Comparison of ENCODE assay signal across 27 cellular contexts in the genomic region with DNA sequence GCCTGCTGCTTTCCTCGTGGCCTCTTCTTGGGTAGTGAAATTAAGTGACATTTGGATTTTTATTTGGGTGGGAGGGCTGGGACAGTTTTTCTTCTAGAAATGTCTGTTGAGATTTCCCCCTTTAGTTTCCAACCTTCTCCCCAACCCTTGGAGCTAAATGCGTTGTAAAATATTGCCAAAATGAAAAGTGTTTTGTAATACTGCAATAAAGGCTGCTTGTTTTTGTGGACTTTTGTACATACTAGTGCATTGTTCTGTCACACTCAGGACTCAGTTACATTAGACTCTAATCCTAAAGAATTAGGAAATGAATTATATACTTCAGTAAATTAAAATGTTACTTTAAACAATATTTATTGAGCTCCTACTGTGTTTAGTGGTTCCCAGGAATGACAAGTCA. TPM values are rescaled to one million over a fixed set of nuclear protein-coding genes. Genes with fewer than 3 reads are reported as not detected.
DNase-seq lines count a peak whose midpoint lies in the region; ATAC-seq and TF ChIP-seq lines count a peak whose summit lies in the region.
"Had no signal": no experiment of that assay in that cellular context is flagged by ENCODE, and none has a peak within 500 bp of the region (broad histone marks: within the 10 kb centered on the region; RNA-seq: fewer than 3 reads in every experiment).

No MANE protein-coding gene starts in this region.

- DNase-seq in activated T-cell treated with anti-CD3 and anti-CD28 coated beads, Interleukin-2, amount 50 U/mL, for 24 hours: no peak
- DNase-seq in activated T-cell treated with anti-CD3 and anti-CD28 coated beads, Interleukin-2, amount 50 U/mL, for 48 hours: no peak
- DNase-seq in dorsolateral prefrontal cortex (no peak), medulla oblongata (ENCODE audit: extremely low spot score) (peak; percentile 21), substantia nigra (lab: John Stamatoyannopoulos, UW) (no peak), HuH-7.5 (ENCODE audit: low spot score) (no peak), endodermal cell (no peak)
- DNase-seq: 8988T; Caco-2; CD4-positive, alpha-beta memory T cell; DMS 273 treated with DMSO at 0.1 percent for 48 hours; DND-41; H7; KG1; NCI-H1092; NCI-H1436 treated with DMSO at 0.1 percent for 48 hours; NCI-H1930; NCI-H2227 treated with DMSO at 0.1 percent for 48 hours; NCI-H510A; PC-9; RPMI8226; SIG-M5 had no signal

- peak overlapping the region in 43 of 59 donors; percentile 1 to 81 (median 42) for H3K27ac ChIP-seq in dorsolateral prefrontal cortex
- H3K27ac ChIP-seq in substantia nigra (ENCODE audit: low read depth, low read length, poor library complexity, severe bottlenecking): peak overlapping the region; percentile 28
- no peak overlapping the region for H3K27ac ChIP-seq in endodermal cell (ENCODE audit: low read depth, low read length)
- H3K27ac ChIP-seq: BLaER1 treated with 17β-estradiol and CSF1 and Interleukin-3, amounts not matched to agents 10 nM and 100 nM; HL-60; PC-9 had no signal

- H3K27me3 Mint-ChIP-seq in activated T-cell treated with anti-CD3 and anti-CD28 coated beads, Interleukin-2, amount 50 U/mL, for 24 hours: no peaks in the 10 kb centered on the region
- H3K27me3 Mint-ChIP-seq in endodermal cell (ENCODE audit: insufficient read depth): no peaks in the 10 kb centered on the region
- H3K27me3 Mint-ChIP-seq: CD4-positive, alpha-beta memory T cell had no signal

- peaks cover 80% of the 10 kb centered on the region for H3K36me3 ChIP-seq in endodermal cell (ENCODE audit: control insufficient read depth, insufficient read depth, low read length)

- no peaks in the 10 kb centered on the region for H3K9me3 ChIP-seq in endodermal cell (ENCODE audit: control insufficient read depth, low read length)
- H3K9me3 ChIP-seq: BLaER1 treated with 17β-estradiol and CSF1 and Interleukin-3, amounts not matched to agents 10 nM and 100 nM; Caco-2 had no signal

- intact Hi-C loops in dorsolateral prefrontal cortex (cut with DNase I): loop anchor here in 1 of 2 donors (5.0 to 10.0 kb wide), 2 partner anchors 40 to 82 kb away; a partner anchor contains a TSS

- peak in 1 of 56 donors; percentile 8 for TF ChIP-seq CTCF in dorsolateral prefrontal cortex (IDR thresholded peaks at IDR 0.05 in 54 of 56, conservative IDR thresholded peaks at IDR 0.05 in 2 of 56; ENCODE audit: low read depth in 1 of 56, partially characterized antibody in 56 of 56)
- no peak for TF ChIP-seq CTCF in endodermal cell (conservative IDR thresholded peaks at IDR 0.05)

- no peak for ATAC-seq in GM18873 (IDR thresholded peaks at IDR 0.05; ENCODE audit: low FRiP score, unreplicated experiment)
- ATAC-seq: GM12878 had no signal

- H3K4me3 ChIP-seq in dorsolateral prefrontal cortex: peak overlapping the region in 4 of 59 donors; percentile 1 to 23 (median 14)
- no peak overlapping the region for H3K4me3 ChIP-seq in endodermal cell (ENCODE audit: low read length)
- H3K4me3 ChIP-seq: BLaER1 treated with 17β-estradiol and CSF1 and Interleukin-3, amounts not matched to agents 10 nM and 100 nM; GM12878; PC-9 had no signal

- no peaks in the 10 kb centered on the region for H3K4me1 ChIP-seq in endodermal cell (ENCODE audit: control insufficient read depth, insufficient read depth, low read length)
- H3K4me1 ChIP-seq: BLaER1 treated with 17β-estradiol and CSF1 and Interleukin-3, amounts not matched to agents 10 nM and 100 nM; Caco-2 had no signal

- peak overlapping the region; percentile 77 for H3K27ac Mint-ChIP-seq in activated T-cell treated with anti-CD3 and anti-CD28 coated beads, Interleukin-2, amount 50 U/mL, for 24 hours
- no peak overlapping the region for H3K27ac Mint-ChIP-seq in endodermal cell

- peaks cover 85% of the 10 kb centered on the region for H3K36me3 Mint-ChIP-seq in activated T-cell treated with anti-CD3 and anti-CD28 coated beads, Interleukin-2, amount 50 U/mL, for 24 hours (ENCODE audit: low read depth)
- H3K36me3 Mint-ChIP-seq in endodermal cell (ENCODE audit: low read depth): peaks cover 66% of the 10 kb centered on the region

- peaks cover 14% of the 10 kb centered on the region for H3K4me1 Mint-ChIP-seq in activated T-cell treated with anti-CD3 and anti-CD28 coated beads, Interleukin-2, amount 50 U/mL, for 24 hours (ENCODE audit: low read depth)
- peaks cover 3% of the 10 kb centered on the region for H3K4me1 Mint-ChIP-seq in endodermal cell

- H3K9me3 Mint-ChIP-seq in activated T-cell treated with anti-CD3 and anti-CD28 coated beads, Interleukin-2, amount 50 U/mL, for 24 hours: no peaks in the 10 kb centered on the region
- no peaks in the 10 kb centered on the region for H3K9me3 Mint-ChIP-seq in endodermal cell
- H3K9me3 Mint-ChIP-seq: CD4-positive, alpha-beta memory T cell had no signal

- H3K27me3 ChIP-seq in dorsolateral prefrontal cortex: no peaks in the 10 kb centered on the region
- no peaks in the 10 kb centered on the region for H3K27me3 ChIP-seq in endodermal cell (ENCODE audit: control insufficient read depth, insufficient read depth, low read length, poor library complexity, severe bottlenecking)
- H3K27me3 ChIP-seq: BLaER1 treated with 17β-estradiol and CSF1 and Interleukin-3, amounts not matched to agents 10 nM and 100 nM had no signal

- H3K4me3 Mint-ChIP-seq in activated T-cell treated with anti-CD3 and anti-CD28 coated beads, Interleukin-2, amount 50 U/mL, for 24 hours: no peak overlapping the region
- no peak overlapping the region for H3K4me3 Mint-ChIP-seq in endodermal cell
- H3K4me3 Mint-ChIP-seq: CD4-positive, alpha-beta memory T cell had no signal

- no peak overlapping the region for H3K9ac ChIP-seq in endodermal cell (ENCODE audit: extremely low read depth, low read length, poor library complexity, severe bottlenecking)

- 80% methylated on average over 1 of the region's 2 CpGs; no CpG with 5 or more reads in 1 of the 2 experiments for WGBS in endodermal cell (ENCODE audit: insufficient coverage in 1 of 2, insufficient read length in 1 of 2), 2 experiments

RNA-seq across cellular contexts. Expression of a gene that starts 21.7 kb away (rescaled TPM):
- total RNA-seq in dorsolateral prefrontal cortex: under 1 TPM in 1 of 120 experiments, not detected in 119; 0.26 TPM
- total RNA-seq in endodermal cell: not detected
- polyA plus RNA-seq in endodermal cell (2013, experiment 1 of 2): not detected
- polyA plus RNA-seq in endodermal cell (2013, experiment 2 of 2): not detected
- total RNA-seq: Caco-2, H7, HT-29, PC-9 had no signal
- polyA plus RNA-seq: CD4-positive, alpha-beta memory T cell had no signal

RNA-seq across cellular contexts. Expression of a gene that starts 33.2 kb away (rescaled TPM):
- 1 to 10 TPM in 28 of 120 experiments, under 1 TPM in 37, not detected in 55; 0.35 to 6.9 (median 0.90) TPM for total RNA-seq in dorsolateral prefrontal cortex
- total RNA-seq in endodermal cell: not detected
- polyA plus RNA-seq in endodermal cell (2013, experiment 1 of 2): not detected
- not detected for polyA plus RNA-seq in endodermal cell (2013, experiment 2 of 2)
- total RNA-seq: Caco-2, H7, HT-29, PC-9 had no signal

RNA-seq across cellular contexts. Expression of a gene that starts 37.7 kb away (rescaled TPM):
- total RNA-seq in dorsolateral prefrontal cortex (100 to 1,000 TPM; 108 to 175 (median 146) TPM), endodermal cell (100 to 1,000 TPM; 230 to 247 TPM)
- polyA plus RNA-seq in endodermal cell (2013, experiment 1 of 2): 213 TPM
- polyA plus RNA-seq in endodermal cell (2013, experiment 2 of 2): 212 TPM

RNA-seq across cellular contexts. Expression of a gene that starts 51.6 kb away (rescaled TPM):
- total RNA-seq in dorsolateral prefrontal cortex: 10 to 100 TPM in 90 of 120 experiments, 1 to 10 TPM in 30; 4.7 to 30.2 (median 13.2) TPM
- total RNA-seq in endodermal cell: not detected
- polyA plus RNA-seq in endodermal cell (2013, experiment 1 of 2): 1.00 TPM
- polyA plus RNA-seq in endodermal cell (2013, experiment 2 of 2): 0.75 TPM
- total RNA-seq: Caco-2, GM12878, H7 had no signal
- polyA plus RNA-seq: GM12878 had no signal
